ENCODE assay signal across 1 cellular context in the genomic region with DNA sequence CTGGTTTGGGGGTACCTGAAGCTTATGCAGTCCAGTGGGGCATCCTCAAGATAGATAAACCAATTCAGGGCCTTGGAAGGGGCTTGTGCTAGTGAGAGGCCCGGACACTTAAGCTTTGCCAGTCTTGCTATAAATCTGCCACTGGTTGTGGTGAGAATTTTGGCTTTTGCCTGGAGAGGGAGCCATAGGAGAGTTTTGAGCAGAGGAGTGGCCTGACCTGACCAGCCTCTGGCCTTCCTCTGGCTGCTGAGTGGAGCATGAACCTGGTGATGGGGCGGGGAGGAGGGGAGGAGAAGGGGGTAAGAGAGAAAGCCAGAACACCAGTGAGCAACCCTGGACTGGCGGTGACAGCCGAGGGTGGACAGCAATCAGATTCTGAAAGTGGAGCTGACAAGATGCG.
TF ChIP-seq lines count a peak whose summit lies in the region.

No MANE protein-coding gene starts in this region.

TF ChIP-seq in HCT116, 20 proteins besides CTCF, POLR2A, EP300 and RAD21 (continued from another document):
- TF ChIP-seq, protein P1, sequence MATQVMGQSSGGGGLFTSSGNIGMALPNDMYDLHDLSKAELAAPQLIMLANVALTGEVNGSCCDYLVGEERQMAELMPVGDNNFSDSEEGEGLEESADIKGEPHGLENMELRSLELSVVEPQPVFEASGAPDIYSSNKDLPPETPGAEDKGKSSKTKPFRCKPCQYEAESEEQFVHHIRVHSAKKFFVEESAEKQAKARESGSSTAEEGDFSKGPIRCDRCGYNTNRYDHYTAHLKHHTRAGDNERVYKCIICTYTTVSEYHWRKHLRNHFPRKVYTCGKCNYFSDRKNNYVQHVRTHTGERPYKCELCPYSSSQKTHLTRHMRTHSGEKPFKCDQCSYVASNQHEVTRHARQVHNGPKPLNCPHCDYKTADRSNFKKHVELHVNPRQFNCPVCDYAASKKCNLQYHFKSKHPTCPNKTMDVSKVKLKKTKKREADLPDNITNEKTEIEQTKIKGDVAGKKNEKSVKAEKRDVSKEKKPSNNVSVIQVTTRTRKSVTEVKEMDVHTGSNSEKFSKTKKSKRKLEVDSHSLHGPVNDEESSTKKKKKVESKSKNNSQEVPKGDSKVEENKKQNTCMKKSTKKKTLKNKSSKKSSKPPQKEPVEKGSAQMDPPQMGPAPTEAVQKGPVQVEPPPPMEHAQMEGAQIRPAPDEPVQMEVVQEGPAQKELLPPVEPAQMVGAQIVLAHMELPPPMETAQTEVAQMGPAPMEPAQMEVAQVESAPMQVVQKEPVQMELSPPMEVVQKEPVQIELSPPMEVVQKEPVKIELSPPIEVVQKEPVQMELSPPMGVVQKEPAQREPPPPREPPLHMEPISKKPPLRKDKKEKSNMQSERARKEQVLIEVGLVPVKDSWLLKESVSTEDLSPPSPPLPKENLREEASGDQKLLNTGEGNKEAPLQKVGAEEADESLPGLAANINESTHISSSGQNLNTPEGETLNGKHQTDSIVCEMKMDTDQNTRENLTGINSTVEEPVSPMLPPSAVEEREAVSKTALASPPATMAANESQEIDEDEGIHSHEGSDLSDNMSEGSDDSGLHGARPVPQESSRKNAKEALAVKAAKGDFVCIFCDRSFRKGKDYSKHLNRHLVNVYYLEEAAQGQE (IDR thresholded peaks at IDR 0.05; ENCODE audit: low read depth): no peak
- no peak for TF ChIP-seq CBX3 (IDR thresholded peaks at IDR 0.05; ENCODE audit: low read depth)
- no peak for TF ChIP-seq YY1 (IDR thresholded peaks at IDR 0.05; ENCODE audit: extremely low read depth, insufficient replicate concordance, low read depth, low read length)
- no peak for TF ChIP-seq FOSL1 (IDR thresholded peaks at IDR 0.05; ENCODE audit: low read depth)
- no peak for TF ChIP-seq ZNF274 (IDR thresholded peaks at IDR 0.05; ENCODE audit: low read depth, low read length)
- TF ChIP-seq, protein P2, sequence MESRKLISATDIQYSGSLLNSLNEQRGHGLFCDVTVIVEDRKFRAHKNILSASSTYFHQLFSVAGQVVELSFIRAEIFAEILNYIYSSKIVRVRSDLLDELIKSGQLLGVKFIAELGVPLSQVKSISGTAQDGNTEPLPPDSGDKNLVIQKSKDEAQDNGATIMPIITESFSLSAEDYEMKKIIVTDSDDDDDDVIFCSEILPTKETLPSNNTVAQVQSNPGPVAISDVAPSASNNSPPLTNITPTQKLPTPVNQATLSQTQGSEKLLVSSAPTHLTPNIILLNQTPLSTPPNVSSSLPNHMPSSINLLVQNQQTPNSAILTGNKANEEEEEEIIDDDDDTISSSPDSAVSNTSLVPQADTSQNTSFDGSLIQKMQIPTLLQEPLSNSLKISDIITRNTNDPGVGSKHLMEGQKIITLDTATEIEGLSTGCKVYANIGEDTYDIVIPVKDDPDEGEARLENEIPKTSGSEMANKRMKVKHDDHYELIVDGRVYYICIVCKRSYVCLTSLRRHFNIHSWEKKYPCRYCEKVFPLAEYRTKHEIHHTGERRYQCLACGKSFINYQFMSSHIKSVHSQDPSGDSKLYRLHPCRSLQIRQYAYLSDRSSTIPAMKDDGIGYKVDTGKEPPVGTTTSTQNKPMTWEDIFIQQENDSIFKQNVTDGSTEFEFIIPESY (IDR thresholded peaks at IDR 0.05; ENCODE audit: extremely low read depth, insufficient replicate concordance, low read length): no peak
- TF ChIP-seq SRF (IDR thresholded peaks at IDR 0.05; ENCODE audit: low read depth): no peak
